1 cellular context compared by ENCODE assay signal in the genomic region with DNA sequence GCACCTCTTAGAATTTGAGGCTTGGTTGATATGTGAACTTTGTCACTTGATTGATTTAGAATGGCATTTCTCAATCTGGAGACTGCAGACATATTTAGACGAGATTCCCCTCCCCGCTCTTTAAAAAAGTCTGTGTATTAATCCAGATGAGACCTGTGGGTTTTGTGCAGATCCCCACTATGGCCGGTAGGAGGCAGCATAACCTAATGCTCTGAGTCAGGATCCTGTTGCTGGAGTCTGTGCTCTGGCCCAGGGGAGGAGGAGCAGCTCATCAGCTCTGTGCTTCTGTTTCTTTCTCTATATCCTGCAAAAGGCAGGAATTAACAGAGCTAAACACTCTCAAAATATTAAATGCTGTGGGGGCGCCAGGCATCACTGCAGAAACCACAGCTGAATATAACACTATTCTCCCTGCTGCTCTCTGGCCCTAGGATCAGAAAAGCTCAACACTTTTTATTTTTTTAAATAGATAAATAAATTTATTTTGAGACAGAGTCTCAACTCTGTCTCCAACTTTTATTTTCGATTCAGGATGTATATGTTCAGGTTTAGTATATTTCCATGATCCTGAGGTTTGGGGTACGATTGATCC.
A peak's percentile ranks its signal among the peaks of the same experiment; 100 is the strongest.
TF ChIP-seq lines count a peak whose summit lies in the region.

No MANE protein-coding gene starts in this region.

TF ChIP-seq in HepG2, 621 proteins besides CTCF, POLR2A, EP300 and RAD21 (continued from another document):
- TF ChIP-seq, protein P1, sequence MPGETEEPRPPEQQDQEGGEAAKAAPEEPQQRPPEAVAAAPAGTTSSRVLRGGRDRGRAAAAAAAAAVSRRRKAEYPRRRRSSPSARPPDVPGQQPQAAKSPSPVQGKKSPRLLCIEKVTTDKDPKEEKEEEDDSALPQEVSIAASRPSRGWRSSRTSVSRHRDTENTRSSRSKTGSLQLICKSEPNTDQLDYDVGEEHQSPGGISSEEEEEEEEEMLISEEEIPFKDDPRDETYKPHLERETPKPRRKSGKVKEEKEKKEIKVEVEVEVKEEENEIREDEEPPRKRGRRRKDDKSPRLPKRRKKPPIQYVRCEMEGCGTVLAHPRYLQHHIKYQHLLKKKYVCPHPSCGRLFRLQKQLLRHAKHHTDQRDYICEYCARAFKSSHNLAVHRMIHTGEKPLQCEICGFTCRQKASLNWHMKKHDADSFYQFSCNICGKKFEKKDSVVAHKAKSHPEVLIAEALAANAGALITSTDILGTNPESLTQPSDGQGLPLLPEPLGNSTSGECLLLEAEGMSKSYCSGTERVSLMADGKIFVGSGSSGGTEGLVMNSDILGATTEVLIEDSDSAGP (CRISPR knock-in tag; IDR thresholded peaks at IDR 0.05; ENCODE audit: borderline replicate concordance), result no peak
- TF ChIP-seq TBX2 (CRISPR knock-in tag; IDR thresholded peaks at IDR 0.05; ENCODE audit: borderline replicate concordance) (no peak), TEAD3 (CRISPR knock-in tag; optimal IDR thresholded peaks at IDR 0.05; ENCODE audit: borderline replicate concordance) (peak; percentile 24), LCORL (IDR thresholded peaks at IDR 0.05) (no peak), LCORL (CRISPR knock-in tag; IDR thresholded peaks at IDR 0.05) (no peak), ZNF263 (CRISPR knock-in tag; IDR thresholded peaks at IDR 0.05) (peak; percentile 69), ZNF549 (CRISPR knock-in tag; IDR thresholded peaks at IDR 0.05) (no peak), HMGXB4 (CRISPR knock-in tag; IDR thresholded peaks at IDR 0.05; ENCODE audit: borderline replicate concordance in 1 of 2, low read depth in 1 of 2) (peak; percentile 35 to 46; a peak in 1 of 4 replicates), ZMYM2 (CRISPR knock-in tag; IDR thresholded peaks at IDR 0.05) (no peak), ZNF761 (CRISPR knock-in tag; conservative IDR thresholded peaks at IDR 0.05) (no peak), MTA3 (CRISPR knock-in tag; IDR thresholded peaks at IDR 0.05) (no peak), RBAK (CRISPR knock-in tag; IDR thresholded peaks at IDR 0.05) (no peak), SMYD3 (CRISPR knock-in tag; IDR thresholded peaks at IDR 0.05) (no peak), ATRX (CRISPR knock-in tag; IDR thresholded peaks at IDR 0.05; ENCODE audit: borderline replicate concordance) (no peak), ZNF766 (CRISPR knock-in tag; IDR thresholded peaks at IDR 0.05; ENCODE audit: borderline replicate concordance) (no peak), SNAI1 (CRISPR knock-in tag; IDR thresholded peaks at IDR 0.05; ENCODE audit: borderline replicate concordance) (no peak), THAP8 (CRISPR knock-in tag; IDR thresholded peaks at IDR 0.05; ENCODE audit: borderline replicate concordance) (no peak), TEAD2 (CRISPR knock-in tag; IDR thresholded peaks at IDR 0.05) (no peak), HMGA1 (CRISPR knock-in tag; conservative IDR thresholded peaks at IDR 0.05) (no peak), MTF1 (CRISPR knock-in tag; IDR thresholded peaks at IDR 0.05) (no peak), AGO2 (optimal IDR thresholded peaks at IDR 0.05; ENCODE audit: low read depth, low read length) (no peak), POLR2AphosphoS5 (IDR thresholded peaks at IDR 0.05; ENCODE audit: low read depth, low read length) (no peak), NR2F1 (CRISPR knock-in tag; IDR thresholded peaks at IDR 0.05) (no peak), GATAD2A (CRISPR knock-in tag; IDR thresholded peaks at IDR 0.05) (0 out of 2 replicates have a peak, but pooled peaks have one; percentile 27), RFX1 (IDR thresholded peaks at IDR 0.05) (no peak), HNRNPK (IDR thresholded peaks at IDR 0.05; ENCODE audit: low read depth, low read length, poor library complexity, severe bottlenecking) (no peak), ZNF484 (CRISPR knock-in tag; IDR thresholded peaks at IDR 0.05; ENCODE audit: borderline replicate concordance, low read depth) (no peak), ZBTB37 (CRISPR knock-in tag; IDR thresholded peaks at IDR 0.05) (no peak)
- TF ChIP-seq, protein P2, sequence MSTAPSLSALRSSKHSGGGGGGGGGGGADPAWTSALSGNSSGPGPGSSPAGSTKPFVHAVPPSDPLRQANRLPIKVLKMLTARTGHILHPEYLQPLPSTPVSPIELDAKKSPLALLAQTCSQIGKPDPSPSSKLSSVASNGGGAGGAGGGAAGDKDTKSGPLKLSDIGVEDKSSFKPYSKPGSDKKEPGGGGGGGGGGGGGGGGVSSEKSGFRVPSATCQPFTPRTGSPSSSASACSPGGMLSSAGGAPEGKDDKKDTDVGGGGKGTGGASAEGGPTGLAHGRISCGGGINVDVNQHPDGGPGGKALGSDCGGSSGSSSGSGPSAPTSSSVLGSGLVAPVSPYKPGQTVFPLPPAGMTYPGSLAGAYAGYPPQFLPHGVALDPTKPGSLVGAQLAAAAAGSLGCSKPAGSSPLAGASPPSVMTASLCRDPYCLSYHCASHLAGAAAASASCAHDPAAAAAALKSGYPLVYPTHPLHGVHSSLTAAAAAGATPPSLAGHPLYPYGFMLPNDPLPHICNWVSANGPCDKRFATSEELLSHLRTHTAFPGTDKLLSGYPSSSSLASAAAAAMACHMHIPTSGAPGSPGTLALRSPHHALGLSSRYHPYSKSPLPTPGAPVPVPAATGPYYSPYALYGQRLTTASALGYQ (CRISPR knock-in tag; IDR thresholded peaks at IDR 0.05), result no peak
- TF ChIP-seq, protein P3, sequence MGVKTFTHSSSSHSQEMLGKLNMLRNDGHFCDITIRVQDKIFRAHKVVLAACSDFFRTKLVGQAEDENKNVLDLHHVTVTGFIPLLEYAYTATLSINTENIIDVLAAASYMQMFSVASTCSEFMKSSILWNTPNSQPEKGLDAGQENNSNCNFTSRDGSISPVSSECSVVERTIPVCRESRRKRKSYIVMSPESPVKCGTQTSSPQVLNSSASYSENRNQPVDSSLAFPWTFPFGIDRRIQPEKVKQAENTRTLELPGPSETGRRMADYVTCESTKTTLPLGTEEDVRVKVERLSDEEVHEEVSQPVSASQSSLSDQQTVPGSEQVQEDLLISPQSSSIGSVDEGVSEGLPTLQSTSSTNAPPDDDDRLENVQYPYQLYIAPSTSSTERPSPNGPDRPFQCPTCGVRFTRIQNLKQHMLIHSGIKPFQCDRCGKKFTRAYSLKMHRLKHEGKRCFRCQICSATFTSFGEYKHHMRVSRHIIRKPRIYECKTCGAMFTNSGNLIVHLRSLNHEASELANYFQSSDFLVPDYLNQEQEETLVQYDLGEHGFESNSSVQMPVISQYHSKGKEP (CRISPR knock-in tag; IDR thresholded peaks at IDR 0.05), result no peak
- TF ChIP-seq, protein P4, sequence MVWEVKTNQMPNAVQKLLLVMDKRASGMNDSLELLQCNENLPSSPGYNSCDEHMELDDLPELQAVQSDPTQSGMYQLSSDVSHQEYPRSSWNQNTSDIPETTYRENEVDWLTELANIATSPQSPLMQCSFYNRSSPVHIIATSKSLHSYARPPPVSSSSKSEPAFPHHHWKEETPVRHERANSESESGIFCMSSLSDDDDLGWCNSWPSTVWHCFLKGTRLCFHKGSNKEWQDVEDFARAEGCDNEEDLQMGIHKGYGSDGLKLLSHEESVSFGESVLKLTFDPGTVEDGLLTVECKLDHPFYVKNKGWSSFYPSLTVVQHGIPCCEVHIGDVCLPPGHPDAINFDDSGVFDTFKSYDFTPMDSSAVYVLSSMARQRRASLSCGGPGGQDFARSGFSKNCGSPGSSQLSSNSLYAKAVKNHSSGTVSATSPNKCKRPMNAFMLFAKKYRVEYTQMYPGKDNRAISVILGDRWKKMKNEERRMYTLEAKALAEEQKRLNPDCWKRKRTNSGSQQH (CRISPR knock-in tag; IDR thresholded peaks at IDR 0.05; ENCODE audit: low read depth), result no peak
- TF ChIP-seq, protein P5, sequence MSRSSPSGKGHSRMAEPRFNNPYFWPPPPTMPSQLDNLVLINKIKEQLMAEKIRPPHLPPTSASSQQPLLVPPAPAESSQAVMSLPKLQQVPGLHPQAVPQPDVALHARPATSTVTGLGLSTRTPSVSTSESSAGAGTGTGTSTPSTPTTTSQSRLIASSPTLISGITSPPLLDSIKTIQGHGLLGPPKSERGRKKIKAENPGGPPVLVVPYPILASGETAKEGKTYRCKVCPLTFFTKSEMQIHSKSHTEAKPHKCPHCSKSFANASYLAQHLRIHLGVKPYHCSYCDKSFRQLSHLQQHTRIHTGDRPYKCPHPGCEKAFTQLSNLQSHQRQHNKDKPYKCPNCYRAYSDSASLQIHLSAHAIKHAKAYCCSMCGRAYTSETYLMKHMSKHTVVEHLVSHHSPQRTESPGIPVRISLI (CRISPR knock-in tag; IDR thresholded peaks at IDR 0.05; ENCODE audit: borderline replicate concordance), result peak; percentile 52; the same call in 1 of the 2 replicates
